In the genomic region with DNA sequence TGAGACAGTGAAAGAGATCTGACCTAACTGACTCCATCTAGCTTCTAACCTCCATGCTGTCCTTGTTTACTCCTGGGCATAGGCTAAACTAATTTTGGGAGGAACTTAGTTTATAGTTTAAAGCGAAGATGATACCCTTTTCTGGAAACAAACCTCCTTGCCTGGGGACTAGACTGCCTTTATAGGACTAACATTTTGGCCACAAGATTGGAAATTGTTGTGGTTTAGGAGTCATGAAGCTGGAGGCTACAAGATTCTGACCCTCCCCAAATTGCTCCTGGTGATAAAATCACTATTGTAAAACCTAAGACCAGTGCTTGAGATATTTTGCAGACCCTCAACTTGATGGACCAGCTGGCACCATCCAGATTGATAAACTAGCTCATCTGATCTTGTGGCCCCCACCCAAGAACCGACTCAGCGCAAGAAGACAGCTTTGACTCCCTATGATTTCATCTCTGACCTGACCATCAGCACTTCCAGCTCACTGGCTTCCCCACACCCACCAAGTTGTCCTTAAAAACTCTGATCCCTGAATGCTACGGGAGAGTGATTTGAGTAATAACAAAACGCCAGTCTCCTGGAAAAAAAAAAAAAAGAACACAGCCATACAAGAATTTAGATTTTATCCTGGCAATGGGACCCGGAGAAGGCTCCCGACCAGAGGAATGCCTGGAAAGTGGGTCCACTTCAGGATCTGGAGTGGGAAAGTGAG, we compare ENCODE assay signal across 14 cellular contexts.
"Had no signal": no experiment of that assay in that cellular context is flagged by ENCODE, and none has a peak within 500 bp of the region (broad histone marks: within the 10 kb centered on the region; RNA-seq: fewer than 3 reads in every experiment).

No MANE protein-coding gene starts in this region.

- H3K4me1 ChIP-seq: suprapubic skin had no signal

- H3K9me3 Mint-ChIP-seq: activated naive CD4-positive, alpha-beta T cell treated with anti-CD3 and anti-CD28 coated beads, Interleukin-2, amount 50 U/mL, for 24 hours; activated T-helper 17 cell treated with anti-CD3 and anti-CD28 coated beads, Interleukin-2, amount 50 U/mL, for 72 hours had no signal

- H3K4me3 Mint-ChIP-seq: activated naive CD4-positive, alpha-beta T cell treated with anti-CD3 and anti-CD28 coated beads, Interleukin-2, amount 50 U/mL, for 24 hours; activated T-helper 17 cell treated with anti-CD3 and anti-CD28 coated beads, Interleukin-2, amount 50 U/mL, for 72 hours; brain; endodermal cell; nephron had no signal

- H3K27ac ChIP-seq: sigmoid colon, suprapubic skin had no signal

- DNase-seq: activated CD4-positive, alpha-beta T cell treated with anti-CD3 and anti-CD28 coated beads, Interleukin-2, amount 50 U/mL, for 1 hour; activated T-cell treated with anti-CD3 and anti-CD28 coated beads for 4 hours; cerebellar nuclear complex; dermis blood vessel endothelial cell; sigmoid colon; stimulated activated CD4-positive, alpha-beta T cell treated with anti-CD3 and anti-CD28 coated beads, Interleukin-12 subunit alpha, Interleukin-12 subunit beta, amount 100 ng/mL, for 4 hours; stimulated activated CD4-positive, alpha-beta T cell treated with anti-CD3 and anti-CD28 coated beads, Interleukin-2, amount 100 ng/mL, for 48 hours; stimulated activated naive CD8-positive, alpha-beta T cell treated with anti-CD3 and anti-CD28 coated beads, Interleukin-15, Interleukin-2, amounts not matched to agents 100 U/mL and 50 U/mL, for 24 hours had no signal

- H3K27me3 Mint-ChIP-seq: activated naive CD4-positive, alpha-beta T cell treated with anti-CD3 and anti-CD28 coated beads, Interleukin-2, amount 50 U/mL, for 24 hours; activated T-helper 17 cell treated with anti-CD3 and anti-CD28 coated beads, Interleukin-2, amount 50 U/mL, for 72 hours had no signal

- H3K27me3 ChIP-seq: sigmoid colon, suprapubic skin had no signal

- H3K9me3 ChIP-seq: sigmoid colon, suprapubic skin had no signal

- H3K4me1 Mint-ChIP-seq: brain, nephron had no signal

- H3K4me3 ChIP-seq: sigmoid colon, suprapubic skin had no signal

- H3K27ac Mint-ChIP-seq: activated naive CD4-positive, alpha-beta T cell treated with anti-CD3 and anti-CD28 coated beads, Interleukin-2, amount 50 U/mL, for 24 hours; activated T-helper 17 cell treated with anti-CD3 and anti-CD28 coated beads, Interleukin-2, amount 50 U/mL, for 72 hours; endodermal cell had no signal
